ENCODE assay signal across 32 cellular contexts in the genomic region with DNA sequence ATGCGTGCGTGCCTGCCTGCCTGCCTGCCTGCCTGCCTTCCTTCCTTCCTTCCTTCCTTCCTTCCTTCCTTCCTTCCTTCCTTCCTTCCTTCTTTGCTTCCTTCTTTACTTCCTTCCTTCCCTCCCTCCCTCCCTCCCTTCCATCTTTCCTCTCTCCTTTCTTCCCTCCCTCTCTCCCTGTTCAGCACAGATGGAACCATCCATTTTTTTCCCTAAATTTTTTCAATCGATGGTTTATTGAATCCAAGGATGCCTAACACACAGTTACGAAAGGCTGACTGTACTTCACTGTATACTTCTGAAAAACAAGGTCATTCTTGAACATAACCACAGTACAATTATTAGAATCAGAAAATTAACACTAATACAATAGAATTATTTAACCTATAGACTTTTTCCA. TPM values are rescaled to one million over a fixed set of nuclear protein-coding genes. Genes with fewer than 3 reads are reported as not detected.
"Had no signal": no experiment of that assay in that cellular context is flagged by ENCODE, and none has a peak within 500 bp of the region (broad histone marks: within the 10 kb centered on the region; RNA-seq: fewer than 3 reads in every experiment).

No MANE protein-coding gene starts in this region.

- H3K9me3 ChIP-seq: adrenal gland, ascending aorta, body of pancreas, breast epithelium had no signal

- H3K4me3 ChIP-seq: adrenal gland, ascending aorta, body of pancreas, breast epithelium, cardiac muscle cell had no signal

- H3K27ac ChIP-seq: adrenal gland, ascending aorta, body of pancreas, brain microvascular endothelial cell, breast epithelium, cardiac muscle cell had no signal

- H3K36me3 ChIP-seq: adrenal gland, ascending aorta, brain microvascular endothelial cell, breast epithelium, cardiac muscle cell had no signal

- H3K4me1 ChIP-seq: adrenal gland, ascending aorta, body of pancreas, breast epithelium had no signal

- DNase-seq: activated effector memory CD4-positive, alpha-beta T cell treated with anti-CD3 and anti-CD28 coated beads, Interleukin-2, amount 50 U/mL, for 16 hours; activated effector memory CD4-positive, alpha-beta T cell treated with Interleukin-2 at 50 U/mL for 16 hours; activated gamma-delta T cell; activated gamma-delta T cell treated with Interleukin-2 at 50 U/mL for 16 hours; activated naive CD4-positive, alpha-beta T cell; activated naive CD4-positive, alpha-beta T cell treated with anti-CD3 and anti-CD28 coated beads for 36 hours; activated naive CD4-positive, alpha-beta T cell treated with anti-CD3 and anti-CD28 coated beads, Interleukin-2, amount 10 ng/mL, durations not matched to agents 7 days and 5 days; activated naive CD4-positive, alpha-beta T cell treated with anti-CD3 and anti-CD28 coated beads, Interleukin-2, amount 50 U/mL, for 16 hours; activated naive CD4-positive, alpha-beta T cell treated with Interleukin-2 at 50 U/mL for 16 hours; activated naive CD8-positive, alpha-beta T cell treated with anti-CD3 and anti-CD28 coated beads for 36 hours; activated naive CD8-positive, alpha-beta T cell treated with anti-CD3 and anti-CD28 coated beads, Interleukin-2, amount 10 ng/mL, durations not matched to agents 7 days and 5 days; activated naive CD8-positive, alpha-beta T cell treated with anti-CD3 and anti-CD28 coated beads, Interleukin-2, amount 50 U/mL, for 24 hours; activated T-cell treated with anti-CD3 and anti-CD28 coated beads, Interleukin-2, amount 50 U/mL, for 24 hours; activated T-cell treated with anti-CD3 and anti-CD28 coated beads, Interleukin-2, amount 50 U/mL, for 4 hours; activated T-cell treated with anti-CD3 and anti-CD28 coated beads, Interleukin-2, amount 50 U/mL, for 48 hours; activated T-cell treated with anti-CD3 and anti-CD28 coated beads, Interleukin-2, amount 50 U/mL, for 72 hours; adrenal gland; amniotic stem cell; amygdala; anterior cingulate cortex; aorta; body of pancreas; brain microvascular endothelial cell; caudate nucleus; central memory CD4-positive, alpha-beta T cell; cerebellar nuclear complex had no signal

- H3K27me3 ChIP-seq: adrenal gland, ascending aorta, body of pancreas, brain microvascular endothelial cell, breast epithelium, cardiac muscle cell had no signal

RNA-seq across cellular contexts. Expression of a gene that starts 53.8 kb away (rescaled TPM):
- total RNA-seq: activated naive CD4-positive, alpha-beta T cell treated with anti-CD3 and anti-CD28 coated beads for 36 hours; activated naive CD4-positive, alpha-beta T cell treated with anti-CD3 and anti-CD28 coated beads, Interleukin-2, amount 50 U/mL, for 72 hours; activated T-cell treated with anti-CD3 and anti-CD28 coated beads, Interleukin-2, amount 50 U/mL, for 72 hours; activated T-helper 1 cell treated with anti-CD3 and anti-CD28 coated beads, Interleukin-12 subunit alpha, Interleukin-12 subunit beta, Interleukin-2, Interleukin-4 antibody, amounts not matched to agents 30 ng/mL and 10 ng/mL and 1 ng/mL, durations not matched to agents 14 hours and 24 hours and 36 hours; activated T-helper 17 cell treated with anti-CD3 and anti-CD28 coated beads, Interleukin-2, amount 50 U/mL, for 72 hours; ascending aorta had no signal
